In genomic region chr5:123964916-123965315, GRCh38 we compare ENCODE assay signal across 21 cellular contexts.
"Had no signal": no experiment of that assay in that cellular context is flagged by ENCODE, and none has a peak within 500 bp of the region (broad histone marks: within the 10 kb centered on the region; RNA-seq: fewer than 3 reads in every experiment).

No MANE protein-coding gene starts in this region.

- H3K9me3 ChIP-seq: esophagus squamous epithelium, neutrophil, psoas muscle, right lobe of liver, testis, tibial nerve had no signal

- H3K4me2 ChIP-seq: hepatocyte had no signal

- H3K27me3 ChIP-seq: esophagus squamous epithelium, hepatocyte, neutrophil, right lobe of liver, testis, tibial nerve had no signal

- H3K79me2 ChIP-seq: hepatocyte had no signal

- DNase-seq: esophagus squamous epithelium; foreskin melanocyte; kidney; left cardiac atrium; left ventricle myocardium inferior; mesenchymal stem cell; naive thymus-derived CD8-positive, alpha-beta T cell; psoas muscle; retina; right lobe of liver; stimulated activated CD4-positive, alpha-beta T cell treated with anti-CD3 and anti-CD28 coated beads, Interleukin-2, amount 100 ng/mL, for 24 hours; stimulated activated CD4-positive, alpha-beta T cell treated with anti-CD3 and anti-CD28 coated beads, Interleukin-4, amount 100 ng/mL, for 4 hours; stimulated activated naive B cell treated with anti-CD40 and anti-IgM and Interleukin-4, amounts not matched to agents 10 μg/mL and 1 μg/mL and 100 μg/mL, for 72 hours; stimulated activated naive CD8-positive, alpha-beta T cell treated with anti-CD3 and anti-CD28 coated beads, Interleukin-15, amount 100 ng/mL, for 72 hours; testis had no signal

- ATAC-seq: left cardiac atrium; naive thymus-derived CD8-positive, alpha-beta T cell; psoas muscle; right lobe of liver; stimulated activated naive B cell treated with anti-CD40 and anti-IgM and Interleukin-4, amounts not matched to agents 10 μg/mL and 1 μg/mL and 100 μg/mL, for 72 hours; stimulated activated naive CD8-positive, alpha-beta T cell treated with anti-CD3 and anti-CD28 coated beads, Interleukin-15, amount 100 ng/mL, for 72 hours had no signal

- H3K36me3 ChIP-seq: esophagus squamous epithelium, left ventricle myocardium inferior, neutrophil, right lobe of liver, tibial nerve had no signal

- H3K4me3 ChIP-seq: esophagus squamous epithelium, hepatocyte, left ventricle myocardium inferior, lung, psoas muscle, right lobe of liver, skin epidermis, testis, tibial nerve had no signal

- FAIRE-seq: colon, kidney had no signal

- H3K4me1 ChIP-seq: esophagus squamous epithelium, left ventricle myocardium inferior, right lobe of liver, testis, tibial nerve had no signal

- H2AFZ ChIP-seq: hepatocyte had no signal

- H3K27ac ChIP-seq: esophagus squamous epithelium, hepatocyte, left ventricle myocardium inferior, neutrophil, psoas muscle, right lobe of liver, skin epidermis, testis, tibial nerve had no signal
